ENCODE assay signal across 8 cellular contexts in the genomic region with DNA sequence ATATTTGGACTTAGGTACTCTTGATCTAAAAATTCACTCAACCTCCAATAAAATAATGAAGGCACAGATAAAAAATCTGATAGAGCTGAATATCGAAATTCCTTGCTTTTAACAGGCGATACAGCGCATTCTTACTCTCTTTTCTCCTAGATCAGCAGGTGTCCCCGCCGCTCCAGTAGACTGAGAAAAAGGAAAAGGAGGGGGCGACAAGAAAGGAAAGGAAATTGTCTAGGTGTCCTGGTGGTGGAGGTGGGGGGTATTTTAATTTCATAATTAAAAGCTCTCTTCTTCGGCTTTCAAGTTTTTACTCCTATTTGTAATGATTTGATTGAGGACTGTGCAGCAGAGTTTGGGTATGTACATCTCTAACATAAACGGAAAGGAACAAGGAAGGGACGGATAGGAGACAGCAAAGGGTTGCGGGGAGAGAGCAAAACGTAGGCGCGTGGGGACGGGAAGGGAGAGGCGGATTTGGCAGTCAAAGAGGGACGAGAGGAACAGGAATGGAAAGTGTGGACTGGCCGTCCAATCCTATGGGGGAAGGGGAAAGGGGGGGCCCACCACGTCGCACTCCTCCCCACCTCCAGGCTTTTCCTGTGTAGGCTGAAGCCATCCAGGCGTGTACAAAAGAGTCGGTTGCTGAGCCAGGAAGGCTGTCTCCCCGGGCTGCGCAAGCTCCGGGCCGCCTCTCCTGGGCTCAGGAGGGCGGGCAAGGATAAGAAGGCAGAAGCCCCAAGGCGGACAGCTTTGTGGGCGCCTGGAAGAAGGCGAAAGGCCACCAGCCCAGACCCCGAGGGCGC. TPM values are rescaled to one million over a fixed set of nuclear protein-coding genes. Genes with fewer than 3 reads are reported as not detected.
DNase-seq lines count a peak whose midpoint lies in the region; ATAC-seq and TF ChIP-seq lines count a peak whose summit lies in the region.

No MANE protein-coding gene starts in this region.

- peak overlapping the region; percentile 100 for H3K4me3 ChIP-seq in GM12875 (ENCODE audit: low read depth, low read length)

- intact Hi-C loops in left colon (cut with DNase I, micrococcal nuclease) = no loop called here

- DNase-seq in NCI-H1105 treated with DMSO at 0.1 percent for 48 hours (lab: John Stamatoyannopoulos, UW) (peak; percentile 76), T follicular helper cell (ENCODE audit: low read depth) (peak; percentile 13), dedifferentiated amniotic fluid mesenchymal stem cell (ENCODE audit: extremely low spot score) (peak; percentile 70), left colon (peak; percentile 76 to 86)
- peak; percentile 33 to 47 for DNase-seq in stimulated activated CD4-positive, alpha-beta T cell treated with anti-CD3 and anti-CD28 coated beads, Interleukin-2, amount 100 ng/mL, for 24 hours

- peak; percentile 21 for ATAC-seq in HG02763 (IDR thresholded peaks at IDR 0.05; ENCODE audit: unreplicated experiment)
- ATAC-seq in left colon = peak; percentile 76

- H3K27ac ChIP-seq in 22Rv1 = peak overlapping the region; percentile 87

- TF ChIP-seq CTCF in 22Rv1 (IDR thresholded peaks at IDR 0.05) (no peak), GM12875 (IDR thresholded peaks at IDR 0.05; ENCODE audit: borderline replicate concordance, insufficient read depth, low read depth, low read length) (no peak)

RNA-seq across cellular contexts. Expression of gene HECTD2, which starts 0.9 kb away (rescaled TPM):
- 1 to 10 TPM; 3.8 to 5.9 TPM for total RNA-seq in left colon

Comparison
In these comparisons a context has a peak if more than half of its experiments do, and no peak if none do; other contexts are left out.
1. Peak in every context shown above with its lines: DNase-seq, ATAC-seq, H3K4me3 ChIP-seq and H3K27ac ChIP-seq.
2. DNase-seq: peak in every context shown above with its lines; median percentile 81 in left colon; 76 in NCI-H1105 treated with DMSO at 0.1 percent for 48 hours; 70 in dedifferentiated amniotic fluid mesenchymal stem cell; 40 in stimulated activated CD4-positive, alpha-beta T cell treated with anti-CD3 and anti-CD28 coated beads, Interleukin-2, amount 100 ng/mL, for 24 hours; 13 in T follicular helper cell.